ENCODE assay signal across 8 cellular contexts in genomic region chr11:61918251-61919112, GRCh38. TPM values are rescaled to one million over a fixed set of nuclear protein-coding genes. Genes with fewer than 3 reads are reported as not detected.
DNase-seq lines count a peak whose midpoint lies in the region; TF ChIP-seq lines count a peak whose summit lies in the region.

No MANE protein-coding gene starts in this region.

- H3K9me3 ChIP-seq in A673 (ENCODE audit: low read depth, low read length, poor library complexity, severe bottlenecking) (no peaks in the 10 kb centered on the region), esophagus muscularis mucosa (no peaks in the 10 kb centered on the region)

- peak overlapping the region; percentile 81 to 98 (median 92) for H3K27ac Mint-ChIP-seq in nephron

- BruUV-seq in A673 (replicated peaks; lab: Mats Ljungman, UMichigan) = no TSS peak

- H3K36me3 ChIP-seq in A673 (ENCODE audit: insufficient read depth, low read length, poor library complexity, severe bottlenecking) = no peaks in the 10 kb centered on the region
- H3K36me3 ChIP-seq in H7 (replicated peaks; ENCODE audit: control insufficient read depth, insufficient read depth, low read length) = no peaks in the 10 kb centered on the region
- H3K36me3 ChIP-seq in esophagus muscularis mucosa = no peaks in the 10 kb centered on the region

- peaks cover 11% of the 10 kb centered on the region for H3K27me3 Mint-ChIP-seq in nephron (ENCODE audit: low read depth)

- H3K27me3 ChIP-seq in A673 (replicated peaks; ENCODE audit: insufficient read depth, low read depth, low read length, poor library complexity) = no peaks in the 10 kb centered on the region
- peaks cover 24% of the 10 kb centered on the region for H3K27me3 ChIP-seq in H7 (ENCODE audit: control insufficient read depth, insufficient read depth, low read length)
- peaks cover 0 to 20% (median 0%) of the 10 kb centered on the region in 4 donors for H3K27me3 ChIP-seq in esophagus muscularis mucosa

- peak overlapping the region; percentile 70 for H3K4me3 ChIP-seq in A673 (ENCODE audit: low read depth, low read length, poor library complexity, severe bottlenecking)
- no peak overlapping the region for H3K4me3 ChIP-seq in H7 (ENCODE audit: insufficient read depth, low read depth, low read length)
- peak overlapping the region; percentile 71 to 91 (median 77) for H3K4me3 ChIP-seq in esophagus muscularis mucosa

- H3K36me3 Mint-ChIP-seq in nephron (ENCODE audit: low read depth) = no peaks in the 10 kb centered on the region

- H3K27ac ChIP-seq in A673 (ENCODE audit: low read depth, low read length, poor library complexity, severe bottlenecking) (no peak overlapping the region), esophagus muscularis mucosa (replicated peaks in 1 of 4) (peak overlapping the region; percentile 72 to 85 (median 76))

- TF ChIP-seq EP300 in esophagus muscularis mucosa (IDR thresholded peaks at IDR 0.05) = no peak

- DNase-seq in A673 (ENCODE audit: low spot score) (no peak), H7 (peak; percentile 49), esophagus muscularis mucosa (ENCODE audit: extremely low spot score) (no peak), NCI-H774 (lab: John Stamatoyannopoulos, UW) (no peak), DMS53 (lab: John Stamatoyannopoulos, UW) (no peak), cerebellar cortex (ENCODE audit: low spot score) (no peak), NCI-H1417 (lab: John Stamatoyannopoulos, UW) (no peak)

- peaks cover 29% of the 10 kb centered on the region for H3K4me1 ChIP-seq in A673 (ENCODE audit: insufficient read depth, low read length, poor library complexity, severe bottlenecking)
- peaks cover 42 to 84% (median 82%) of the 10 kb centered on the region in 4 donors for H3K4me1 ChIP-seq in esophagus muscularis mucosa

- WGBS in esophagus muscularis mucosa = 79% methylated on average over 12 of the region's 14 CpGs

- TF ChIP-seq CTCF in A673 (conservative IDR thresholded peaks at IDR 0.05; ENCODE audit: low read depth, low read length) = no peak
- no peak for TF ChIP-seq CTCF in esophagus muscularis mucosa (IDR thresholded peaks at IDR 0.05)
- no peak for TF ChIP-seq CTCF in nephron (IDR thresholded peaks at IDR 0.05; ENCODE audit: unreplicated experiment in 3 of 3)

- H3K4me1 Mint-ChIP-seq in nephron = peaks cover 67% of the 10 kb centered on the region

- POLR2A ChIA-PET in A673 (lab: Charles Lee; ENCODE audit: low non-redundant PET) = no interaction called here

- peak overlapping the region; percentile 85 to 93 (median 93) for H3K4me3 Mint-ChIP-seq in nephron

- no peak for TF ChIP-seq POLR2A in esophagus muscularis mucosa (IDR thresholded peaks at IDR 0.05; ENCODE audit: low read depth)

- no peaks in the 10 kb centered on the region for H3K9me3 Mint-ChIP-seq in nephron

- intact Hi-C loops in A673 (cut with micrococcal nuclease; ENCODE audit: unreplicated experiment) = no loop called here
- intact Hi-C loops in esophagus muscularis mucosa (cut with DNase I) = no loop called here

- CTCF ChIA-PET in A673 (lab: Charles Lee) = interaction anchor here (1.2 kb wide), 1 partner anchor 164 kb away, joined by 3 read pairs; no protein-coding TSS in a partner anchor

RNA-seq across cellular contexts. Expression of gene RAB3IL1, which starts 1.1 kb away (rescaled TPM):
- 21.9 and 26.9 TPM in 2 replicates for total RNA-seq in A673 (2021)
- total RNA-seq in H7 (2014; rRNA removed; shearing (Covaris generic)) = 5.8 and 7.2 TPM in 2 replicates
- total RNA-seq in esophagus muscularis mucosa = 10 to 100 TPM; 14.0 to 31.5 (median 14.2) TPM

RNA-seq across cellular contexts. Expression of gene FADS3, which starts 27.1 kb away (rescaled TPM):
- 23.3 and 28.1 TPM in 2 replicates for total RNA-seq in A673 (2021)
- total RNA-seq in H7 (2014; rRNA removed; shearing (Covaris generic)) = 27.1 and 41.3 TPM in 2 replicates
- 100 to 1,000 TPM in 1 of 4 donors, 10 to 100 TPM in 3; 42.4 to 103 (median 57.8) TPM for total RNA-seq in esophagus muscularis mucosa

RNA-seq across cellular contexts. Expression of gene BEST1, which starts 31.7 kb away (rescaled TPM):
- 5.3 and 8.6 TPM in 2 replicates for total RNA-seq in A673 (2021)
- total RNA-seq in H7 (2014; rRNA removed; shearing (Covaris generic)) = 0.30 and 0.45 TPM in 2 replicates
- total RNA-seq in esophagus muscularis mucosa = 1 to 10 TPM; 2.2 to 5.0 (median 4.3) TPM

RNA-seq across cellular contexts. Expression of gene FTH1, which starts 49.0 kb away (rescaled TPM):
- total RNA-seq in A673 (2021) = 2,291 and 2,484 TPM in 2 replicates
- 443 and 463 TPM in 2 replicates for total RNA-seq in H7 (2014; rRNA removed; shearing (Covaris generic))
- total RNA-seq in esophagus muscularis mucosa = 1,000 to 10,000 TPM; 1,795 to 3,027 (median 2,719) TPM
